ENCODE assay signal across 8 cellular contexts in genomic region chr7:156121956-156122355, GRCh38.
"Had no signal": no experiment of that assay in that cellular context is flagged by ENCODE, and none has a peak within 500 bp of the region (broad histone marks: within the 10 kb centered on the region; RNA-seq: fewer than 3 reads in every experiment).

No MANE protein-coding gene starts in this region.

- H3K4me3 ChIP-seq: GM12878 had no signal

- FAIRE-seq: G401.6, GM12878, GM12891, GM12892, GM18507, GM19239 had no signal

- DNase-seq: GDM1, GF-D8 had no signal

- ATAC-seq: GM12878 had no signal
